21 cellular contexts compared by ENCODE assay signal in the genomic region with DNA sequence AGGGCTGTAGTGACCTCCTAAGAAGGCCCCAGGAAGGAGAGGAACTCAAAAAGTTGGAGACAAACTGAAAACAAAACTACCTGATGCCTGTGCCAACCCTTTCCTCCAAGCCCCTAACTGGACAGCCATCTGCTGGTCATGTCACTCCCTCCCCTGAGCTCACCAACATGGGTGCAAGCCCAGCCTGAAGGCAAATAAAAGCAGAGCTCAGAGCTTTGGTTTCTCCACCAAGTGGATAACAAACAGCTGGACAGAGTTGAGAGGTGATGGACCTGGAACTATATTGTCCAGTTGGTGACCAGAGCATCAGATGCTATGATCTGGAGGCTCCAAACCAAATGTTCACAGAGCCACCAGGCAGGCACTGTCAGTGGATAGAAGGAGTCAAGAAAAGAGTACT. TPM values are rescaled to one million over a fixed set of nuclear protein-coding genes. Genes with fewer than 3 reads are reported as not detected.
"Had no signal": no experiment of that assay in that cellular context is flagged by ENCODE, and none has a peak within 500 bp of the region (broad histone marks: within the 10 kb centered on the region; RNA-seq: fewer than 3 reads in every experiment).

No MANE protein-coding gene starts in this region.

- H3K27me3 ChIP-seq: SJSA1 had no signal

- H3K4me3 ChIP-seq: SJSA1, SK-N-MC had no signal

- H3K27ac ChIP-seq: HL-60, SJSA1, SK-N-MC had no signal

- H3K4me1 ChIP-seq: SJSA1 had no signal

- H3K36me3 ChIP-seq: SJSA1 had no signal

- DNase-seq: KBM-7, NCI-H1092, NCI-H1436, NCI-H187, NCI-H2029, NCI-H2081 treated with DMSO at 0.1 percent for 48 hours, NCI-H2171, NCI-H226, NCI-H446, NCI-H510A, NCI-H524 treated with DMSO at 0.1 percent for 48 hours, NCI-H69, NCI-H774, Right ventricle myocardium superior, RPMI8226, SIG-M5 had no signal

- H3K9me3 ChIP-seq: SJSA1 had no signal

RNA-seq across cellular contexts. Expression of a gene that starts 34.6 kb away (rescaled TPM):
- total RNA-seq: LHCN-M2, MCF 10A, SJSA1 had no signal
